10 cellular contexts compared by ENCODE assay signal in the genomic region with DNA sequence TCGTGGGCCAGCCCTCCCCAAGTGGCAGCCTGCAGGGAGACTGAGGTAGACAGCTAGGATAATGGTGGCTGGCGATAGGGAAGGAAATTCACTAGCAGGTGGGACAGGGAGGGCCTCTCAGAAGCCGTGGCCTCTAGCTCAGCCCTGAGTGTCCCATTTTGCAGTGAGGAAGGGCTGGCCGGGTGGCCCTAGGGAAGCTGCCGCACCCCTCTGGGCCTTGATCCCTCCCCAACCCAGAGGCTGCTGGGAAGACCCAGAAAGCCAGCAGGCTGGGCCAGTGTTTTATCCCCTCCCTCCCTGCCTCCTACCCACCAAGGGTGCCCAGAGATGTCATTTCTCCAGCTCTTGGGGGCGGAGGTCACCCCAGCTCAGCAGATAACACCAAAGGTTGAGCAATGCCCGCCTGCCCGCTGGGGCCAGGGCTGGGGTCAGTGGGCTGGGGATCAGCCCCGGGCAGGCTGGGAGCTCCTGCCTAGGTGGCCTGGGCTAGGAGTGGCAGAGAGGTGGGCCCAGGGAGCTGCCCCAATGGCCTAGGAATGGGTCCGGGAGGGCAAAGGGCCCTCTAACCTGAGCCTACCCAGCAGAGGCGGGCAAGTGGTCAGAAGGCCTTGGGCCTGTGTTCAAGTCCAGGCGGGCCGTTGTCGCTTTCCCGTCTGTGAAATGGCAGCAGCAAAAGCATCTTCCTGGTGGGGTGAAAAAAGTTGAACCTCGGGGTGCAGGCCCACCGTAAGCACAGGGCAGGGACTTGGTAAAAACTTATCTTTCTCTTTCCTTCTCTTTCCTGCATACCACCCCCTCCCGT. TPM values are rescaled to one million over a fixed set of nuclear protein-coding genes. Genes with fewer than 3 reads are reported as not detected.
DNase-seq lines count a peak whose midpoint lies in the region; ATAC-seq and TF ChIP-seq lines count a peak whose summit lies in the region.
"Had no signal": no experiment of that assay in that cellular context is flagged by ENCODE, and none has a peak within 500 bp of the region (broad histone marks: within the 10 kb centered on the region; RNA-seq: fewer than 3 reads in every experiment).

No MANE protein-coding gene starts in this region.

- no peak for DNase-seq in central memory CD8-positive, alpha-beta T cell (ENCODE audit: low spot score in 2 of 2)
- DNase-seq in neural crest cell (ENCODE audit: low read depth, low spot score) = no peak
- no peak for DNase-seq in pons (ENCODE audit: low spot score)
- DNase-seq in NCI-H2227 treated with DMSO at 0.1 percent for 48 hours (lab: John Stamatoyannopoulos, UW) = no peak
- DNase-seq in activated T-helper 2 cell treated with anti-CD3 and anti-CD28 coated beads, Interferon-gamma antibody, Interleukin-2, Interleukin-4, amounts not matched to agents 10 μg/mL and 5 μg/mL and 100 μg/mL, durations not matched to agents 14 hours and 24 hours and 36 hours (ENCODE audit: low spot score) = no peak
- DNase-seq: HFFc6 had no signal

- 0 out of 22 replicates have a peak, but pooled peaks cover 0 to 7% (median 0%) of the 10 kb centered on the region in 11 experiments for H3K9me3 ChIP-seq in BLaER1 treated with 17β-estradiol and CSF1 and Interleukin-3, amounts not matched to agents 10 nM and 100 nM (replicated peaks in 1 of 11)
- no peaks in the 10 kb centered on the region for H3K9me3 ChIP-seq in HEK293 (ENCODE audit: control insufficient read depth, insufficient read depth, low read depth, low read length)

- H3K27ac ChIP-seq in BLaER1 treated with 17β-estradiol and CSF1 and Interleukin-3, amounts not matched to agents 10 nM and 100 nM = peak overlapping the region in 7 of 11 experiments; percentile 7 to 93 (median 32); a peak in 6 of 22 replicates
- H3K27ac ChIP-seq in HEK293 (ENCODE audit: extremely low read depth, low read depth, low read length) = no peak overlapping the region

- H3K36me3 Mint-ChIP-seq in central memory CD8-positive, alpha-beta T cell (ENCODE audit: insufficient read depth) = peaks cover 11% of the 10 kb centered on the region
- H3K36me3 Mint-ChIP-seq in neural crest cell (ENCODE audit: low read depth) = no peaks in the 10 kb centered on the region
- H3K36me3 Mint-ChIP-seq in activated T-helper 2 cell treated with anti-CD3 and anti-CD28 coated beads, Interferon-gamma antibody, Interleukin-2, Interleukin-4, amounts not matched to agents 10 μg/mL and 5 μg/mL and 100 μg/mL, durations not matched to agents 14 hours and 24 hours and 36 hours (ENCODE audit: low read depth) = peaks cover 18% of the 10 kb centered on the region

- peaks cover 24% of the 10 kb centered on the region for H3K27me3 Mint-ChIP-seq in central memory CD8-positive, alpha-beta T cell
- H3K27me3 Mint-ChIP-seq in neural crest cell (ENCODE audit: low read depth) = peaks cover 27% of the 10 kb centered on the region
- peaks cover 18% of the 10 kb centered on the region for H3K27me3 Mint-ChIP-seq in activated T-helper 2 cell treated with anti-CD3 and anti-CD28 coated beads, Interferon-gamma antibody, Interleukin-2, Interleukin-4, amounts not matched to agents 10 μg/mL and 5 μg/mL and 100 μg/mL, durations not matched to agents 14 hours and 24 hours and 36 hours (ENCODE audit: low read depth)

- peaks cover 15 to 34% (median 25%) of the 10 kb centered on the region in 11 experiments for H4K20me1 ChIP-seq in BLaER1 treated with 17β-estradiol and CSF1 and Interleukin-3, amounts not matched to agents 10 nM and 100 nM

- H3K4me1 Mint-ChIP-seq in central memory CD8-positive, alpha-beta T cell = peaks cover 28% of the 10 kb centered on the region
- peaks cover 18% of the 10 kb centered on the region for H3K4me1 Mint-ChIP-seq in neural crest cell
- H3K4me1 Mint-ChIP-seq in activated T-helper 2 cell treated with anti-CD3 and anti-CD28 coated beads, Interferon-gamma antibody, Interleukin-2, Interleukin-4, amounts not matched to agents 10 μg/mL and 5 μg/mL and 100 μg/mL, durations not matched to agents 14 hours and 24 hours and 36 hours (ENCODE audit: low read depth) = peaks cover 19% of the 10 kb centered on the region

- intact Hi-C loops in activated T-helper 2 cell treated with anti-CD3 and anti-CD28 coated beads, Interferon-gamma antibody, Interleukin-2, Interleukin-4, amounts not matched to agents 10 μg/mL and 5 μg/mL and 100 μg/mL, durations not matched to agents 14 hours and 24 hours and 36 hours (cut with micrococcal nuclease) = no loop called here

- peak overlapping the region in 7 of 11 experiments; percentile 5 to 98 (median 93); a peak in 9 of 22 replicates for H3K9ac ChIP-seq in BLaER1 treated with 17β-estradiol and CSF1 and Interleukin-3, amounts not matched to agents 10 nM and 100 nM

- no peak overlapping the region for H3K4me3 ChIP-seq in BLaER1 treated with 17β-estradiol and CSF1 and Interleukin-3, amounts not matched to agents 10 nM and 100 nM
- H3K4me3 ChIP-seq in HEK293 (ENCODE audit: low read depth, low read length) = no peak overlapping the region

- no peaks in the 10 kb centered on the region for H3K9me3 Mint-ChIP-seq in central memory CD8-positive, alpha-beta T cell
- no peaks in the 10 kb centered on the region for H3K9me3 Mint-ChIP-seq in neural crest cell
- H3K9me3 Mint-ChIP-seq in activated T-helper 2 cell treated with anti-CD3 and anti-CD28 coated beads, Interferon-gamma antibody, Interleukin-2, Interleukin-4, amounts not matched to agents 10 μg/mL and 5 μg/mL and 100 μg/mL, durations not matched to agents 14 hours and 24 hours and 36 hours = no peaks in the 10 kb centered on the region
- H3K9me3 Mint-ChIP-seq: HFFc6 had no signal

- POLR2A ChIA-PET in HEK293 (lab: Yijun Ruan, JAX) = interaction anchor here (2.0 kb wide), 1 partner anchor 275 kb away, joined by 7 read pairs; no protein-coding TSS in a partner anchor

- no peak for ATAC-seq in central memory CD8-positive, alpha-beta T cell (replicated peaks; ENCODE audit: extremely low read depth, poor library complexity, severe bottlenecking)
- no peak for ATAC-seq in GM21717 (IDR thresholded peaks at IDR 0.05; ENCODE audit: unreplicated experiment)
- ATAC-seq: Panc1 had no signal

- no peaks in the 10 kb centered on the region for H3K27me3 ChIP-seq in BLaER1 treated with 17β-estradiol and CSF1 and Interleukin-3, amounts not matched to agents 10 nM and 100 nM

- peak overlapping the region in 9 of 11 experiments; percentile 32 to 99 (median 54); a peak in 13 of 22 replicates for H3K4me2 ChIP-seq in BLaER1 treated with 17β-estradiol and CSF1 and Interleukin-3, amounts not matched to agents 10 nM and 100 nM

- TF ChIP-seq CTCF in HEK293 (tag by site-specific recombination; IDR thresholded peaks at IDR 0.05) (no peak), neural crest cell (conservative IDR thresholded peaks at IDR 0.05) (no peak)

- H3K4me1 ChIP-seq in BLaER1 treated with 17β-estradiol and CSF1 and Interleukin-3, amounts not matched to agents 10 nM and 100 nM = peaks cover 17 to 61% (median 39%) of the 10 kb centered on the region in 10 experiments
- H3K4me1 ChIP-seq in HEK293 (ENCODE audit: control insufficient read depth, insufficient read depth, low read length) = peaks cover 10% of the 10 kb centered on the region

- no peak overlapping the region for H3K27ac Mint-ChIP-seq in central memory CD8-positive, alpha-beta T cell (ENCODE audit: low read depth)
- no peak overlapping the region for H3K27ac Mint-ChIP-seq in neural crest cell (ENCODE audit: unreplicated experiment)
- H3K27ac Mint-ChIP-seq in activated T-helper 2 cell treated with anti-CD3 and anti-CD28 coated beads, Interferon-gamma antibody, Interleukin-2, Interleukin-4, amounts not matched to agents 10 μg/mL and 5 μg/mL and 100 μg/mL, durations not matched to agents 14 hours and 24 hours and 36 hours = no peak overlapping the region

- H3K4me3 Mint-ChIP-seq in central memory CD8-positive, alpha-beta T cell = peak overlapping the region; percentile 81
- peak overlapping the region; percentile 73 for H3K4me3 Mint-ChIP-seq in neural crest cell
- no peak overlapping the region for H3K4me3 Mint-ChIP-seq in activated T-helper 2 cell treated with anti-CD3 and anti-CD28 coated beads, Interferon-gamma antibody, Interleukin-2, Interleukin-4, amounts not matched to agents 10 μg/mL and 5 μg/mL and 100 μg/mL, durations not matched to agents 14 hours and 24 hours and 36 hours (ENCODE audit: low read depth)
- H3K4me3 Mint-ChIP-seq: HFFc6 had no signal

- peaks cover 0 to 27% (median 15%) of the 10 kb centered on the region in 11 experiments; a peak in 20 of 22 replicates for H3K36me3 ChIP-seq in BLaER1 treated with 17β-estradiol and CSF1 and Interleukin-3, amounts not matched to agents 10 nM and 100 nM
- H3K36me3 ChIP-seq in HEK293 (ENCODE audit: control insufficient read depth in 2 of 2, insufficient read depth in 1 of 2, low read length in 2 of 2) = peaks cover 0 to 3% of the 10 kb centered on the region in 2 experiments; a peak in 1 of 3 replicates

- CTCF ChIA-PET in HEK293 (lab: Yijun Ruan, JAX) = interaction anchor here (0.5 to 6.8 kb wide), 12 partner anchors 10 to 558 kb away, joined by 3 to 106 read pairs (median 4); no protein-coding TSS in a partner anchor

TF ChIP-seq in HEK293, 187 proteins besides CTCF, POLR2A, EP300 and RAD21:
- TF ChIP-seq ZNF791 (tag by site-specific recombination; IDR thresholded peaks at IDR 0.05) = no peak
- 0 out of 2 replicates have a peak, but pooled peaks have one; percentile 11 for TF ChIP-seq ZBTB8A (tag by site-specific recombination; IDR thresholded peaks at IDR 0.05)
- 0 out of 2 replicates have a peak, but pooled peaks have one; percentile 18 for TF ChIP-seq SP3 (tag by site-specific recombination; IDR thresholded peaks at IDR 0.05)
- TF ChIP-seq GLI4 (tag by site-specific recombination; IDR thresholded peaks at IDR 0.05) = no peak
- 0 out of 2 replicates have a peak, but pooled peaks have one; percentile 20 for TF ChIP-seq ZNF76 (tag by site-specific recombination; IDR thresholded peaks at IDR 0.05; ENCODE audit: borderline replicate concordance, low read depth)
- TF ChIP-seq ZIC2 (tag by site-specific recombination; IDR thresholded peaks at IDR 0.05) = peak; percentile 55
- TF ChIP-seq ZNF394 (tag by site-specific recombination; IDR thresholded peaks at IDR 0.05; ENCODE audit: borderline replicate concordance) = no peak
- TF ChIP-seq SP2 (tag by site-specific recombination; IDR thresholded peaks at IDR 0.05) = peak; percentile 46
- TF ChIP-seq ZNF274 (IDR thresholded peaks at IDR 0.05; ENCODE audit: low read length) = no peak
- TF ChIP-seq ZNF274 (tag by site-specific recombination; IDR thresholded peaks at IDR 0.05; ENCODE audit: borderline replicate concordance) = no peak

RNA-seq across cellular contexts. Expression of gene CEBPB, which starts 1.6 kb away (rescaled TPM):
- 7.6 and 7.8 TPM in 2 replicates for total RNA-seq in neural crest cell
- 36.2 and 36.4 TPM in 2 replicates for total RNA-seq in activated T-helper 2 cell treated with anti-CD3 and anti-CD28 coated beads, Interferon-gamma antibody, Interleukin-2, Interleukin-4, amounts not matched to agents 10 μg/mL and 5 μg/mL and 100 μg/mL, durations not matched to agents 14 hours and 24 hours and 36 hours

RNA-seq across cellular contexts. Expression of gene PEDS1, which starts 35.6 kb away (rescaled TPM):
- total RNA-seq in neural crest cell = 26.1 and 29.1 TPM in 2 replicates
- 26.5 and 29.5 TPM in 2 replicates for total RNA-seq in activated T-helper 2 cell treated with anti-CD3 and anti-CD28 coated beads, Interferon-gamma antibody, Interleukin-2, Interleukin-4, amounts not matched to agents 10 μg/mL and 5 μg/mL and 100 μg/mL, durations not matched to agents 14 hours and 24 hours and 36 hours
